Comparison of ENCODE assay signal across 1 cellular context in genomic region chr3:130508970-130509369, GRCh38.
TF ChIP-seq lines count a peak whose summit lies in the region.

No MANE protein-coding gene starts in this region.

TF ChIP-seq in liver, 16 proteins besides CTCF, POLR2A, EP300 and RAD21:
- TF ChIP-seq REST (IDR thresholded peaks at IDR 0.05) (no peak), NR2F2 (IDR thresholded peaks at IDR 0.05) (peak; percentile 46), SP1 (IDR thresholded peaks at IDR 0.05) (no peak), MAX (IDR thresholded peaks at IDR 0.05) (peak; percentile 31), FOXA1 (IDR thresholded peaks at IDR 0.05) (no peak), RXRA (IDR thresholded peaks at IDR 0.05) (peak in 1 of 2 donors; percentile 5)
